Comparison of ENCODE assay signal across 29 cellular contexts in genomic region chr9:123599781-123600180, GRCh38.
"Had no signal": no experiment of that assay in that cellular context is flagged by ENCODE, and none has a peak within 500 bp of the region (broad histone marks: within the 10 kb centered on the region; RNA-seq: fewer than 3 reads in every experiment).

No MANE protein-coding gene starts in this region.

- H3K36me3 Mint-ChIP-seq: mesothelial cell of epicardium; natural killer cell treated with Interleukin-12 subunit alpha and Interleukin-12 subunit beta and Interleukin-15 and Interleukin-18, amount 100 ng/mL, for 72 hours had no signal

- H3K9me3 ChIP-seq: gastroesophageal sphincter, heart left ventricle, left lung, mucosa of descending colon, neutrophil, right lobe of liver, thoracic aorta, tibial nerve, upper lobe of left lung, uterus had no signal

- H3K36me3 ChIP-seq: heart left ventricle, left lung, thoracic aorta, upper lobe of left lung, uterus had no signal

- H3K4me3 Mint-ChIP-seq: mesothelial cell of epicardium; naive B cell; natural killer cell treated with Interleukin-12 subunit alpha and Interleukin-12 subunit beta and Interleukin-15 and Interleukin-18, amount 100 ng/mL, for 72 hours; neural crest cell; stimulated activated naive B cell treated with anti-CD40 and anti-IgM and Interleukin-4, amounts not matched to agents 10 μg/mL and 1 μg/mL and 100 μg/mL, for 72 hours; stimulated activated naive CD8-positive, alpha-beta T cell treated with anti-CD3 and anti-CD28 coated beads, Interleukin-15, Interleukin-2, amounts not matched to agents 100 ng/mL and 50 ng/mL, for 24 hours had no signal

- H3K27ac ChIP-seq: epithelial cell of prostate, foreskin keratinocyte, gastroesophageal sphincter, heart left ventricle, hepatocyte, left lung, neutrophil, parathyroid adenoma, right lobe of liver, thoracic aorta, tibial nerve, upper lobe of left lung, uterus had no signal

- H3K4me1 ChIP-seq: foreskin keratinocyte, gastroesophageal sphincter, heart left ventricle, left lung, parathyroid adenoma, right lobe of liver, tibial nerve, upper lobe of left lung, uterus had no signal

- H3K27me3 Mint-ChIP-seq: naive B cell; natural killer cell treated with Interleukin-12 subunit alpha and Interleukin-12 subunit beta and Interleukin-15 and Interleukin-18, amount 100 ng/mL, for 72 hours; stimulated activated naive B cell treated with anti-CD40 and anti-IgM and Interleukin-4, amounts not matched to agents 10 μg/mL and 1 μg/mL and 100 μg/mL, for 72 hours; stimulated activated naive CD8-positive, alpha-beta T cell treated with anti-CD3 and anti-CD28 coated beads, Interleukin-15, Interleukin-2, amounts not matched to agents 100 ng/mL and 50 ng/mL, for 24 hours had no signal

- H3K9me3 Mint-ChIP-seq: mesothelial cell of epicardium; naive B cell; natural killer cell treated with Interleukin-12 subunit alpha and Interleukin-12 subunit beta and Interleukin-15 and Interleukin-18, amount 100 ng/mL, for 72 hours; neural crest cell; stimulated activated naive B cell treated with anti-CD40 and anti-IgM and Interleukin-4, amounts not matched to agents 10 μg/mL and 1 μg/mL and 100 μg/mL, for 72 hours; stimulated activated naive CD8-positive, alpha-beta T cell treated with anti-CD3 and anti-CD28 coated beads, Interleukin-15, Interleukin-2, amounts not matched to agents 100 ng/mL and 50 ng/mL, for 24 hours had no signal

- H3K4me3 ChIP-seq: gastroesophageal sphincter, heart left ventricle, hepatocyte, left lung, mucosa of descending colon, right lobe of liver, thoracic aorta, tibial nerve, upper lobe of left lung, uterus had no signal

- DNase-seq: cortex of kidney; effector CD4-positive, alpha-beta T cell; foreskin keratinocyte; heart left ventricle; kidney; left lung; mesenchymal stem cell; mucosa of descending colon; naive B cell; right lobe of liver; small intestine; stimulated activated CD4-positive, alpha-beta T cell treated with anti-CD3 and anti-CD28 coated beads, Interleukin-15, amount 100 ng/mL, for 24 hours; stimulated activated CD4-positive, alpha-beta T cell treated with anti-CD3 and anti-CD28 coated beads, Interleukin-2, amount 100 ng/mL, for 48 hours; stimulated activated naive B cell treated with anti-CD40 and anti-IgM and Interleukin-4, amounts not matched to agents 10 μg/mL and 1 μg/mL and 100 μg/mL, for 72 hours; upper lobe of left lung; uterus had no signal

- H3K27ac Mint-ChIP-seq: mesothelial cell of epicardium; naive B cell; natural killer cell treated with Interleukin-12 subunit alpha and Interleukin-12 subunit beta and Interleukin-15 and Interleukin-18, amount 100 ng/mL, for 72 hours; progenitor cell of endocrine pancreas; stimulated activated naive B cell treated with anti-CD40 and anti-IgM and Interleukin-4, amounts not matched to agents 10 μg/mL and 1 μg/mL and 100 μg/mL, for 72 hours; stimulated activated naive CD8-positive, alpha-beta T cell treated with anti-CD3 and anti-CD28 coated beads, Interleukin-15, Interleukin-2, amounts not matched to agents 100 ng/mL and 50 ng/mL, for 24 hours had no signal

- ATAC-seq: esophagus mucosa; foreskin keratinocyte; gastroesophageal sphincter; heart left ventricle; left lung; mucosa of descending colon; natural killer cell treated with Interleukin-12 subunit alpha and Interleukin-12 subunit beta and Interleukin-15 and Interleukin-18, amount 100 ng/mL, for 72 hours; right lobe of liver; stimulated activated naive B cell treated with anti-CD40 and anti-IgM and Interleukin-4, amounts not matched to agents 10 μg/mL and 1 μg/mL and 100 μg/mL, for 72 hours had no signal

- H3K27me3 ChIP-seq: foreskin keratinocyte, gastroesophageal sphincter, heart left ventricle, hepatocyte, left lung, neutrophil, right lobe of liver, tibial nerve, upper lobe of left lung, uterus had no signal
